1 cellular context compared by ENCODE assay signal in genomic region chr3:14548321-14548729, GRCh38.
TF ChIP-seq lines count a peak whose summit lies in the region.

No MANE protein-coding gene starts in this region.

TF ChIP-seq in K562, 482 proteins besides CTCF, POLR2A, EP300 and RAD21 (continued from another document and continues in another):
- TF ChIP-seq ZNF407 (IDR thresholded peaks at IDR 0.05; ENCODE audit: low read depth) (no peak), EP400 (IDR thresholded peaks at IDR 0.05) (no peak), CLOCK (CRISPR knock-in tag; IDR thresholded peaks at IDR 0.05; ENCODE audit: borderline replicate concordance) (no peak), ZNF707 (CRISPR knock-in tag; conservative IDR thresholded peaks at IDR 0.05) (no peak), LEF1 (IDR thresholded peaks at IDR 0.05) (no peak), ESRRB (CRISPR knock-in tag; IDR thresholded peaks at IDR 0.05; ENCODE audit: borderline replicate concordance) (no peak), ZBED1 (IDR thresholded peaks at IDR 0.05) (no peak), ELF1 (tag; IDR thresholded peaks at IDR 0.05) (no peak), POLR2H (tag; IDR thresholded peaks at IDR 0.05; ENCODE audit: low read depth) (no peak), SOX6 (IDR thresholded peaks at IDR 0.05) (no peak), NUFIP1 (IDR thresholded peaks at IDR 0.05; ENCODE audit: partially characterized antibody) (no peak), FOXK1 (CRISPR knock-in tag; IDR thresholded peaks at IDR 0.05; ENCODE audit: borderline replicate concordance) (0 out of 2 replicates have a peak, but pooled peaks have one; percentile 67), RB1 (IDR thresholded peaks at IDR 0.05; ENCODE audit: low read depth) (0 out of 2 replicates have a peak, but pooled peaks have one; percentile 54), PRPF4 (IDR thresholded peaks at IDR 0.05; ENCODE audit: insufficient read depth, low read depth, low read length, poor library complexity, severe bottlenecking) (no peak), HNRNPL (IDR thresholded peaks at IDR 0.05; ENCODE audit: low read depth, low read length) (no peak), BHLHE40 (IDR thresholded peaks at IDR 0.05; ENCODE audit: low read length) (peak; percentile 22; the same call in 1 of the 2 replicates), BRD9 (IDR thresholded peaks at IDR 0.05; ENCODE audit: low read depth, partially characterized antibody) (no peak), RCOR1 (IDR thresholded peaks at IDR 0.05; ENCODE audit: borderline replicate concordance in 1 of 2, low read depth in 2 of 2, low read length in 2 of 2) (no peak), ARID2 (IDR thresholded peaks at IDR 0.05) (peak; percentile 24; the same call in 1 of the 2 replicates), CBX5 (IDR thresholded peaks at IDR 0.05; ENCODE audit: borderline replicate concordance, low read depth) (no peak), NCOA2 (IDR thresholded peaks at IDR 0.05; ENCODE audit: partially characterized antibody in 2 of 2) (no peak), DIDO1 (tag; IDR thresholded peaks at IDR 0.05; ENCODE audit: low read depth) (no peak), C11orf30 (IDR thresholded peaks at IDR 0.05; ENCODE audit: low read depth) (no peak), JUNB (CRISPR knock-in tag; conservative IDR thresholded peaks at IDR 0.05) (no peak), ZNF778 (CRISPR knock-in tag; IDR thresholded peaks at IDR 0.05) (no peak), ARID1B (IDR thresholded peaks at IDR 0.05) (no peak), HDAC8 (tag; IDR thresholded peaks at IDR 0.05) (no peak), DEAF1 (CRISPR knock-in tag; IDR thresholded peaks at IDR 0.05) (peak; percentile 37; the same call in 1 of the 2 replicates), XRCC5 (IDR thresholded peaks at IDR 0.05; ENCODE audit: low read depth, low read length) (no peak), SRSF9 (IDR thresholded peaks at IDR 0.05; ENCODE audit: borderline replicate concordance, low read depth, low read length) (no peak), HMGXB4 (CRISPR knock-in tag; IDR thresholded peaks at IDR 0.05) (no peak), ZFX (CRISPR knock-in tag; IDR thresholded peaks at IDR 0.05) (no peak), MIER1 (IDR thresholded peaks at IDR 0.05; ENCODE audit: low read depth) (no peak), FOXA1 (IDR thresholded peaks at IDR 0.05; ENCODE audit: borderline replicate concordance) (no peak)
- TF ChIP-seq, protein P1, sequence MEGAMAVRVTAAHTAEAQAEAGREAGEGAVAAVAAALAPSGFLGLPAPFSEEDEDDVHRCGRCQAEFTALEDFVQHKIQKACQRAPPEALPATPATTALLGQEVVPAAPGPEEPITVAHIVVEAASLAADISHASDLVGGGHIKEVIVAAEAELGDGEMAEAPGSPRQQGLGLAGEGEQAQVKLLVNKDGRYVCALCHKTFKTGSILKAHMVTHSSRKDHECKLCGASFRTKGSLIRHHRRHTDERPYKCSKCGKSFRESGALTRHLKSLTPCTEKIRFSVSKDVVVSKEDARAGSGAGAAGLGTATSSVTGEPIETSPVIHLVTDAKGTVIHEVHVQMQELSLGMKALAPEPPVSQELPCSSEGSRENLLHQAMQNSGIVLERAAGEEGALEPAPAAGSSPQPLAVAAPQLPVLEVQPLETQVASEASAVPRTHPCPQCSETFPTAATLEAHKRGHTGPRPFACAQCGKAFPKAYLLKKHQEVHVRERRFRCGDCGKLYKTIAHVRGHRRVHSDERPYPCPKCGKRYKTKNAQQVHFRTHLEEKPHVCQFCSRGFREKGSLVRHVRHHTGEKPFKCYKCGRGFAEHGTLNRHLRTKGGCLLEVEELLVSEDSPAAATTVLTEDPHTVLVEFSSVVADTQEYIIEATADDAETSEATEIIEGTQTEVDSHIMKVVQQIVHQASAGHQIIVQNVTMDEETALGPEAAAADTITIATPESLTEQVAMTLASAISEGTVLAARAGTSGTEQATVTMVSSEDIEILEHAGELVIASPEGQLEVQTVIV (CRISPR knock-in tag; IDR thresholded peaks at IDR 0.05; ENCODE audit: borderline replicate concordance), result no peak
- TF ChIP-seq, protein P2, sequence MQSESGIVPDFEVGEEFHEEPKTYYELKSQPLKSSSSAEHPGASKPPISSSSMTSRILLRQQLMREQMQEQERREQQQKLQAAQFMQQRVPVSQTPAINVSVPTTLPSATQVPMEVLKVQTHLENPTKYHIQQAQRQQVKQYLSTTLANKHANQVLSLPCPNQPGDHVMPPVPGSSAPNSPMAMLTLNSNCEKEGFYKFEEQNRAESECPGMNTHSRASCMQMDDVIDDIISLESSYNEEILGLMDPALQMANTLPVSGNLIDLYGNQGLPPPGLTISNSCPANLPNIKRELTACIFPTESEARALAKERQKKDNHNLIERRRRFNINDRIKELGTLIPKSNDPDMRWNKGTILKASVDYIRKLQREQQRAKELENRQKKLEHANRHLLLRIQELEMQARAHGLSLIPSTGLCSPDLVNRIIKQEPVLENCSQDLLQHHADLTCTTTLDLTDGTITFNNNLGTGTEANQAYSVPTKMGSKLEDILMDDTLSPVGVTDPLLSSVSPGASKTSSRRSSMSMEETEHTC (IDR thresholded peaks at IDR 0.05), result no peak
- TF ChIP-seq, protein P3, sequence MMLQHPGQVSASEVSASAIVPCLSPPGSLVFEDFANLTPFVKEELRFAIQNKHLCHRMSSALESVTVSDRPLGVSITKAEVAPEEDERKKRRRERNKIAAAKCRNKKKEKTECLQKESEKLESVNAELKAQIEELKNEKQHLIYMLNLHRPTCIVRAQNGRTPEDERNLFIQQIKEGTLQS (IDR thresholded peaks at IDR 0.05), result no peak
- TF ChIP-seq, protein P3 (CRISPR knock-in tag; conservative IDR thresholded peaks at IDR 0.05), result no peak
- TF ChIP-seq, protein P4, sequence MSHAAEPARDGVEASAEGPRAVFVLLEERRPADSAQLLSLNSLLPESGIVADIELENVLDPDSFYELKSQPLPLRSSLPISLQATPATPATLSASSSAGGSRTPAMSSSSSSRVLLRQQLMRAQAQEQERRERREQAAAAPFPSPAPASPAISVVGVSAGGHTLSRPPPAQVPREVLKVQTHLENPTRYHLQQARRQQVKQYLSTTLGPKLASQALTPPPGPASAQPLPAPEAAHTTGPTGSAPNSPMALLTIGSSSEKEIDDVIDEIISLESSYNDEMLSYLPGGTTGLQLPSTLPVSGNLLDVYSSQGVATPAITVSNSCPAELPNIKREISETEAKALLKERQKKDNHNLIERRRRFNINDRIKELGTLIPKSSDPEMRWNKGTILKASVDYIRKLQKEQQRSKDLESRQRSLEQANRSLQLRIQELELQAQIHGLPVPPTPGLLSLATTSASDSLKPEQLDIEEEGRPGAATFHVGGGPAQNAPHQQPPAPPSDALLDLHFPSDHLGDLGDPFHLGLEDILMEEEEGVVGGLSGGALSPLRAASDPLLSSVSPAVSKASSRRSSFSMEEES (CRISPR knock-in tag; IDR thresholded peaks at IDR 0.05), result no peak
- TF ChIP-seq, protein P5, sequence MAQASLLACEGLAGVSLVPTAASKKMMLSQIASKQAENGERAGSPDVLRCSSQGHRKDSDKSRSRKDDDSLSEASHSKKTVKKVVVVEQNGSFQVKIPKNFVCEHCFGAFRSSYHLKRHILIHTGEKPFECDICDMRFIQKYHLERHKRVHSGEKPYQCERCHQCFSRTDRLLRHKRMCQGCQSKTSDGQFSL (CRISPR knock-in tag; IDR thresholded peaks at IDR 0.05), result peak; percentile 40; the same call in 1 of the 2 replicates
- TF ChIP-seq, protein P5 (tag; IDR thresholded peaks at IDR 0.05), result no peak
